ENCODE assay signal across 18 cellular contexts in genomic region chr2:3588084-3588483, GRCh38. TPM values are rescaled to one million over a fixed set of nuclear protein-coding genes. Genes with fewer than 3 reads are reported as not detected.
A peak's percentile ranks its signal among the peaks of the same experiment; 100 is the strongest.
DNase-seq lines count a peak whose midpoint lies in the region; ATAC-seq and TF ChIP-seq lines count a peak whose summit lies in the region.
"Had no signal": no experiment of that assay in that cellular context is flagged by ENCODE, and none has a peak within 500 bp of the region (broad histone marks: within the 10 kb centered on the region; RNA-seq: fewer than 3 reads in every experiment).

No MANE protein-coding gene starts in this region.

- no peaks in the 10 kb centered on the region for H3F3A ChIP-seq in GM23338 (replicated peaks; ENCODE audit: low read depth)

- H2AFZ ChIP-seq in GM23338 = no peak overlapping the region
- no peak overlapping the region for H2AFZ ChIP-seq in IMR-90 (replicated peaks; ENCODE audit: low read length, poor library complexity)

- DNase-seq in GM23338 (ENCODE audit: low spot score) = no peak
- no peak for DNase-seq in IMR-90
- DNase-seq in coronary artery (ENCODE audit: low spot score) = peak; percentile 62
- DNase-seq in mesenteric fat pad (ENCODE audit: low spot score) = peak; percentile 22
- DNase-seq in NCI-H128 (lab: John Stamatoyannopoulos, UW; ENCODE audit: unreplicated experiment) = no peak
- no peak for DNase-seq in NCI-H774 (lab: John Stamatoyannopoulos, UW)
- DNase-seq in body of pancreas = no peak
- DNase-seq: ACHN; AML-193; Calu3; CD8-positive, alpha-beta T cell; DMS79 treated with DMSO at 0.1 percent for 48 hours; GF-D8; KG1 had no signal

- peaks cover 15% of the 10 kb centered on the region for H3K9me3 Mint-ChIP-seq in GM23338
- H3K9me3 Mint-ChIP-seq: CD8-positive, alpha-beta T cell; IgD-negative memory B cell had no signal

- H2BK15ac ChIP-seq in IMR-90 (ENCODE audit: low read depth, low read length) = peak overlapping the region; percentile 20; the same call in 1 of the 3 replicates

- peak overlapping the region; percentile 19 to 28; a peak in 2 of 4 replicates for H4K8ac ChIP-seq in IMR-90 (ENCODE audit: low read depth in 2 of 2, low read length in 2 of 2)

- no peak overlapping the region for H3K4me3 ChIP-seq in GM23338
- no peak overlapping the region for H3K4me3 ChIP-seq in IMR-90 (ENCODE audit: insufficient read depth, low read depth, low read length)
- no peak overlapping the region for H3K4me3 ChIP-seq in coronary artery
- H3K4me3 ChIP-seq in body of pancreas = no peak overlapping the region
- H3K4me3 ChIP-seq: HAP-1 had no signal

- H2AK5ac ChIP-seq in IMR-90 (ENCODE audit: low read depth, low read length) = peak overlapping the region; percentile 64; the same call in 1 of the 2 replicates

- no peak overlapping the region for H2BK5ac ChIP-seq in IMR-90 (ENCODE audit: low read depth, low read length, poor library complexity, severe bottlenecking)

- H3K4ac ChIP-seq in IMR-90 (ENCODE audit: low read depth, low read length) = peak overlapping the region; percentile 31

- no peak overlapping the region for H3K56ac ChIP-seq in IMR-90 (ENCODE audit: extremely low read depth, insufficient read depth, low read length)

- no CpG with 5 or more reads among the region's 7 CpGs for WGBS in IMR-90 (ENCODE audit: extremely low coverage in 2 of 2, insufficient read length in 1 of 2), 2 experiments
- WGBS in body of pancreas, 2 donors = 89 to 92% methylated on average over 7 of the region's 7 CpGs

- H3K23ac ChIP-seq in IMR-90 (ENCODE audit: low read depth, low read length) = 0 out of 2 replicates have a peak overlapping the region, but pooled peaks have one; percentile 11

- no TSS peak for BruUV-seq in IMR-90 (replicated peaks; lab: Mats Ljungman, UMichigan)

- POLR2A ChIA-PET in IMR-90 (lab: Charles Lee; ENCODE audit: unreplicated experiment) = no interaction called here

- ATAC-seq in GM23338 (no peak), IMR-90 (ENCODE audit: low read depth) (no peak), body of pancreas (no peak), GM21737 (IDR thresholded peaks at IDR 0.05; ENCODE audit: unreplicated experiment) (no peak)
- ATAC-seq: CD8-positive, alpha-beta T cell had no signal

- TF ChIP-seq CTCF in GM23338 (conservative IDR thresholded peaks at IDR 0.05; ENCODE audit: low read depth in 2 of 2) (no peak), IMR-90 (conservative IDR thresholded peaks at IDR 0.05; ENCODE audit: low read depth, low read length) (no peak), coronary artery (IDR thresholded peaks at IDR 0.05) (no peak), body of pancreas (IDR thresholded peaks at IDR 0.05) (no peak)

- H3K79me2 ChIP-seq in GM23338 (replicated peaks; ENCODE audit: insufficient read depth) = no peaks in the 10 kb centered on the region

- H3K27me3 ChIP-seq in GM23338 (ENCODE audit: insufficient read depth) (no peaks in the 10 kb centered on the region), IMR-90 (ENCODE audit: control insufficient read depth, insufficient read depth, low read length) (no peaks in the 10 kb centered on the region), body of pancreas (no peaks in the 10 kb centered on the region)

- CTCF ChIA-PET in IMR-90 (lab: Yijun Ruan, JAX) = no interaction called here

- H3K4me3 Mint-ChIP-seq in GM23338 = no peak overlapping the region
- H3K4me3 Mint-ChIP-seq: CD8-positive, alpha-beta T cell; IgD-negative memory B cell had no signal

- H2BK20ac ChIP-seq in IMR-90 (ENCODE audit: low read depth, low read length) = peak overlapping the region; percentile 49; the same call in 1 of the 2 replicates

- H3K36me3 ChIP-seq in GM23338 (ENCODE audit: insufficient read depth) = peaks cover 7% of the 10 kb centered on the region; the same call in 1 of the 2 replicates
- no peaks in the 10 kb centered on the region for H3K36me3 ChIP-seq in IMR-90 (ENCODE audit: control insufficient read depth, insufficient read depth, low read length)
- no peaks in the 10 kb centered on the region for H3K36me3 ChIP-seq in body of pancreas (replicated peaks in 1 of 2; ENCODE audit: insufficient read depth in 1 of 2, low read depth in 2 of 2)

- no peaks in the 10 kb centered on the region for H3K9me3 ChIP-seq in IMR-90 (ENCODE audit: control insufficient read depth, insufficient read depth, low read length)
- H3K9me3 ChIP-seq in body of pancreas = no peaks in the 10 kb centered on the region
- H3K9me3 ChIP-seq: HAP-1 had no signal

- H3K27ac Mint-ChIP-seq in GM23338 = 0 out of 2 replicates have a peak overlapping the region, but pooled peaks have one; percentile 23
- H3K27ac Mint-ChIP-seq: CD8-positive, alpha-beta T cell; IgD-negative memory B cell had no signal

- H3K4me2 ChIP-seq in GM23338 (no peak overlapping the region), IMR-90 (ENCODE audit: low read depth, low read length) (no peak overlapping the region)

- peak overlapping the region; percentile 6; the same call in 1 of the 2 replicates for H3K18ac ChIP-seq in IMR-90 (ENCODE audit: low read depth, low read length)

- H3K36me3 Mint-ChIP-seq in GM23338 (ENCODE audit: low read depth) = peaks cover 36% of the 10 kb centered on the region

- intact Hi-C loops in IMR-90 (cut with micrococcal nuclease) = no loop called here
- intact Hi-C loops in body of pancreas (cut with DNase I) = no loop called here

- dilution Hi-C loops in IMR-90 (cut with HindIII; ENCODE audit: low sequenced_read_pairs, unreplicated experiment) = no loop called here

- TF ChIP-seq POLR2A in IMR-90 (IDR thresholded peaks at IDR 0.05; ENCODE audit: low read depth, low read length) = no peak
- no peak for TF ChIP-seq POLR2A in body of pancreas (IDR thresholded peaks at IDR 0.05)

- no peaks in the 10 kb centered on the region for H3K9me2 ChIP-seq in GM23338 (ENCODE audit: insufficient read depth)

- no peak overlapping the region for H2AK9ac ChIP-seq in IMR-90 (replicated peaks; ENCODE audit: low read depth, low read length, poor library complexity)

- peaks cover 8% of the 10 kb centered on the region; the same call in 1 of the 2 replicates for H4K20me1 ChIP-seq in GM23338 (replicated peaks; ENCODE audit: insufficient read depth)
- H4K20me1 ChIP-seq in IMR-90 (ENCODE audit: insufficient read depth, low read length) = no peaks in the 10 kb centered on the region; the same call in 1 of the 2 replicates

- no peaks in the 10 kb centered on the region for H3K4me1 Mint-ChIP-seq in GM23338
- H3K4me1 Mint-ChIP-seq: IgD-negative memory B cell had no signal

- H3K27me3 Mint-ChIP-seq in GM23338 (ENCODE audit: insufficient read depth, low read depth, poor library complexity) = no peaks in the 10 kb centered on the region
- H3K27me3 Mint-ChIP-seq: IgD-negative memory B cell had no signal

- peak overlapping the region; percentile 19; the same call in 1 of the 2 replicates for H3K14ac ChIP-seq in IMR-90 (replicated peaks; ENCODE audit: low read depth, low read length)

- peaks cover 11 to 34% of the 10 kb centered on the region in 2 experiments for H3K79me1 ChIP-seq in IMR-90 (ENCODE audit: low read depth in 1 of 2, low read length in 2 of 2)

- no peak overlapping the region for H3K27ac ChIP-seq in GM23338 (ENCODE audit: low read depth)
- peak overlapping the region; percentile 67; the same call in 1 of the 2 replicates for H3K27ac ChIP-seq in IMR-90 (ENCODE audit: insufficient read depth, low read length)
- no peak overlapping the region for H3K27ac ChIP-seq in coronary artery
- H3K27ac ChIP-seq in body of pancreas = no peak overlapping the region
- H3K27ac ChIP-seq: C4-2B had no signal

- H3K9ac ChIP-seq in IMR-90 (ENCODE audit: low read depth, low read length) = no peak overlapping the region

- no peak for TF ChIP-seq RAD21 in IMR-90 (IDR thresholded peaks at IDR 0.05; ENCODE audit: low read length)

- H4K91ac ChIP-seq in IMR-90 (ENCODE audit: insufficient read depth, low read depth, low read length) = peak overlapping the region; percentile 31; the same call in 1 of the 2 replicates

- H2BK120ac ChIP-seq in IMR-90 (ENCODE audit: low read depth, low read length) = peak overlapping the region; percentile 40; the same call in 1 of the 2 replicates

- H4K5ac ChIP-seq in IMR-90 (ENCODE audit: low read depth, low read length) = peak overlapping the region; percentile 54; the same call in 1 of the 2 replicates

- in situ Hi-C loops in IMR-90 (cut with MboI; ENCODE audit: low sequenced_read_pairs) = no loop called here

- H3K4me1 ChIP-seq in GM23338 (ENCODE audit: insufficient read depth) (no peaks in the 10 kb centered on the region), IMR-90 (ENCODE audit: control insufficient read depth, insufficient read depth, low read length) (peaks cover 21% of the 10 kb centered on the region), body of pancreas (peaks cover 17% of the 10 kb centered on the region)
- H3K4me1 ChIP-seq: HAP-1 had no signal

- peaks cover 12% of the 10 kb centered on the region for H3K9me1 ChIP-seq in IMR-90 (ENCODE audit: insufficient read depth, low read length)

TF ChIP-seq in GM23338, 12 proteins besides CTCF, POLR2A, EP300 and RAD21 (continues in another document):
- no peak for TF ChIP-seq EZH2phosphoT487 (IDR thresholded peaks at IDR 0.05; ENCODE audit: unreplicated experiment)

TF ChIP-seq in IMR-90, 13 proteins besides CTCF, POLR2A, EP300 and RAD21 (continues in another document):
- TF ChIP-seq CEBPB (IDR thresholded peaks at IDR 0.05; ENCODE audit: low read depth, low read length) = no peak

RNA-seq across cellular contexts. Expression of gene COLEC11, which starts 6.8 kb away (rescaled TPM):
- 0.43 and 1.3 TPM in 2 replicates for total RNA-seq in GM23338 (2014; rRNA removed; shearing (Covaris generic))
- polyA plus RNA-seq in GM23338 (2016; fragmentation: Nextera tagmentation; extraction: Ambion mirVana) = 1.5 and 1.8 TPM in 2 replicates
- total RNA-seq in IMR-90 (2012; rRNA removed) = under 0.01 and 0.28 TPM in 2 replicates
- 0.24 and 0.55 TPM in 2 replicates for polyA plus RNA-seq in IMR-90 (2012; rRNA removed)
- 0.34 and 0.45 TPM in 2 replicates for polyA plus RNA-seq in IMR-90 (2012; cell fraction: cytosol; rRNA removed)
- 0.12 TPM in 1 of 2 replicates, not detected in the other for polyA plus RNA-seq in IMR-90 (2012; cell fraction: nucleus; rRNA removed; ENCODE audit: low replicate concordance)
- total RNA-seq in mesenteric fat pad = 5.5 TPM
- 10 to 100 TPM; 11.5 to 15.3 TPM for total RNA-seq in body of pancreas
- total RNA-seq: Calu3; CD8-positive, alpha-beta T cell had no signal
- polyA plus RNA-seq: IgD-negative memory B cell had no signal

RNA-seq across cellular contexts. Expression of gene RPS7, which starts 13.0 kb away (rescaled TPM):
- 2,575 and 2,742 TPM in 2 replicates for total RNA-seq in GM23338 (2014; rRNA removed; shearing (Covaris generic))
- 2,161 and 2,244 TPM in 2 replicates for polyA plus RNA-seq in GM23338 (2016; fragmentation: Nextera tagmentation; extraction: Ambion mirVana)
- 3,111 and 3,387 TPM in 2 replicates for total RNA-seq in IMR-90 (2012; rRNA removed)
- 1,199 and 1,260 TPM in 2 replicates for polyA plus RNA-seq in IMR-90 (2012; rRNA removed)
- 1,489 and 3,890 TPM in 2 replicates for polyA plus RNA-seq in IMR-90 (2012; cell fraction: cytosol; rRNA removed)
- 261 and 727 TPM in 2 replicates for polyA plus RNA-seq in IMR-90 (2012; cell fraction: nucleus; rRNA removed; ENCODE audit: low replicate concordance)
- total RNA-seq in mesenteric fat pad = 1,225 TPM
- 1,000 to 10,000 TPM; 1,861 to 2,092 TPM for total RNA-seq in body of pancreas

RNA-seq across cellular contexts. Expression of gene RNASEH1, which starts 30.0 kb away (rescaled TPM):
- 33.2 and 42.0 TPM in 2 replicates for total RNA-seq in GM23338 (2014; rRNA removed; shearing (Covaris generic))
- 35.5 and 40.7 TPM in 2 replicates for polyA plus RNA-seq in GM23338 (2016; fragmentation: Nextera tagmentation; extraction: Ambion mirVana)
- total RNA-seq in IMR-90 (2012; rRNA removed) = 23.7 and 38.3 TPM in 2 replicates
- polyA plus RNA-seq in IMR-90 (2012; rRNA removed) = 21.7 and 23.5 TPM in 2 replicates
- polyA plus RNA-seq in IMR-90 (2012; cell fraction: cytosol; rRNA removed) = 11.6 and 14.9 TPM in 2 replicates
- polyA plus RNA-seq in IMR-90 (2012; cell fraction: nucleus; rRNA removed; ENCODE audit: low replicate concordance) = 6.1 and 14.1 TPM in 2 replicates
- total RNA-seq in mesenteric fat pad = 27.1 TPM
- 10 to 100 TPM; 10.1 to 11.2 TPM for total RNA-seq in body of pancreas

Comparison
In these comparisons a context has a peak if more than half of its experiments do, and no peak if none do; other contexts are left out.
1. DNase-seq: peak in coronary artery (single experiment) and mesenteric fat pad (single experiment); none in GM23338 (single experiment), IMR-90 (single experiment), NCI-H128 (single experiment), NCI-H774 (single experiment) and body of pancreas (0 of 4).